Comparison of ENCODE assay signal across 17 cellular contexts in the genomic region with DNA sequence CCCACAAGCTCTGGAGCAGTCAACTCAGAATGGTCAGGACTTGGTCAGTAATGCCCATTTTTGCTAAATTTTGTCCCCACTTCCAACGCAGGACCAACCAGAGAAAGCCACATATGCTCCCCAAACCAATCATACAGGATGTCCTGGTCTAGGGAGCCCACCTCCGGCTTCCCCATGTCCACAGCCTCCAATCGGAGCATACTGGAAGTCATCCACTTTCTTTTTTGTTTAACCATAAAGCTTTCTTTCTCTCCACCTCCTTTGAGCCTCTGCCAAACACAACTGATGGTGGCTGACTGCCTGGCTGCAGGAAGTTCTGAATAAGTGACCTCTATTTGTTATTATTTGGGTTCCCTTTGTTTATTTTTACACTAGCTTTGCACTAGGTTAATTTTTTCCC.
DNase-seq lines count a peak whose midpoint lies in the region; ATAC-seq, FAIRE-seq and TF ChIP-seq lines count a peak whose summit lies in the region.
"Had no signal": no experiment of that assay in that cellular context is flagged by ENCODE, and none has a peak within 500 bp of the region (broad histone marks: within the 10 kb centered on the region; RNA-seq: fewer than 3 reads in every experiment).

No MANE protein-coding gene starts in this region.

- WGBS in aorta, 2 donors, result 20 to 26% methylated on average over 3 of the region's 3 CpGs

- H3K27me3 Mint-ChIP-seq in osteocyte (ENCODE audit: unreplicated experiment), result no peaks in the 10 kb centered on the region

- H3K4me1 ChIP-seq in aorta (ENCODE audit: control insufficient read depth in 1 of 2, insufficient read depth in 2 of 2, low read length in 2 of 2), result no peaks in the 10 kb centered on the region

- peaks cover 9% of the 10 kb centered on the region for H3K9me3 Mint-ChIP-seq in osteocyte (ENCODE audit: unreplicated experiment)

- no peak for ATAC-seq in HG02970 (IDR thresholded peaks at IDR 0.05; ENCODE audit: low FRiP score, unreplicated experiment)
- ATAC-seq in aorta (ENCODE audit: low FRiP score), result no peak
- ATAC-seq: GM12878 had no signal

- no peaks in the 10 kb centered on the region for H3K36me3 Mint-ChIP-seq in osteocyte (ENCODE audit: unreplicated experiment)

- H3K27ac Mint-ChIP-seq in osteocyte (ENCODE audit: unreplicated experiment), result no peak overlapping the region

- no peaks in the 10 kb centered on the region for H3K36me3 ChIP-seq in aorta (ENCODE audit: control insufficient read depth in 1 of 2, insufficient read depth in 2 of 2, low read length in 1 of 2)

- peaks cover 12% of the 10 kb centered on the region for H3K4me1 Mint-ChIP-seq in osteocyte (ENCODE audit: unreplicated experiment)

- H3K27me3 ChIP-seq in aorta (ENCODE audit: control insufficient read depth in 1 of 2, insufficient read depth in 2 of 2, low read length in 1 of 2), result no peaks in the 10 kb centered on the region
- H3K27me3 ChIP-seq: dorsolateral prefrontal cortex had no signal

- no peaks in the 10 kb centered on the region for H3K9me3 ChIP-seq in aorta (ENCODE audit: control insufficient read depth, low read length)

- H3K27ac ChIP-seq in aorta (ENCODE audit: low read depth in 1 of 2, low read length in 2 of 2), result no peak overlapping the region
- H3K27ac ChIP-seq: dorsolateral prefrontal cortex had no signal

- peak; percentile 96 for FAIRE-seq in endometrium (lab: Jason Lieb, UNC)
- FAIRE-seq: G401.6, GM12878, keratinocyte had no signal

- no peak overlapping the region for H3K4me3 ChIP-seq in aorta (ENCODE audit: low read length in 2 of 2)
- H3K4me3 ChIP-seq: dorsolateral prefrontal cortex, GM12878 had no signal

- no peak overlapping the region for H3K4me3 Mint-ChIP-seq in osteocyte (ENCODE audit: unreplicated experiment)

- TF ChIP-seq CTCF in osteocyte (IDR thresholded peaks at IDR 0.05), result no peak

- intact Hi-C loops in aorta (cut with DNase I), result no loop called here

- DNase-seq in Daoy (ENCODE audit: low read depth) (peak; percentile 59), NCI-H2029 treated with DMSO at 0.1 percent for 48 hours (lab: John Stamatoyannopoulos, UW) (peak; percentile 11), midbrain (lab: John Stamatoyannopoulos, UW) (peak; percentile 20), aorta (no peak), osteocyte (ENCODE audit: extremely low spot score, unreplicated experiment) (no peak)
- DNase-seq: activated CD4-positive, alpha-beta T cell treated with anti-CD3 and anti-CD28 coated beads for 1 hour; activated gamma-delta T cell; dorsolateral prefrontal cortex; MV-4-11; NCI-H1930; NCI-H526; stimulated activated CD4-positive, alpha-beta T cell treated with anti-CD3 and anti-CD28 coated beads, Interleukin-2, amount 100 ng/mL, for 48 hours had no signal

Comparison
In these comparisons a context has a peak if more than half of its experiments do, and no peak if none do; other contexts are left out.
1. DNase-seq: peak in Daoy (single experiment), NCI-H2029 treated with DMSO at 0.1 percent for 48 hours (single experiment) and midbrain (single experiment); none in aorta (0 of 2) and osteocyte (single experiment).